Comparison of ENCODE assay signal across 20 cellular contexts in the genomic region with DNA sequence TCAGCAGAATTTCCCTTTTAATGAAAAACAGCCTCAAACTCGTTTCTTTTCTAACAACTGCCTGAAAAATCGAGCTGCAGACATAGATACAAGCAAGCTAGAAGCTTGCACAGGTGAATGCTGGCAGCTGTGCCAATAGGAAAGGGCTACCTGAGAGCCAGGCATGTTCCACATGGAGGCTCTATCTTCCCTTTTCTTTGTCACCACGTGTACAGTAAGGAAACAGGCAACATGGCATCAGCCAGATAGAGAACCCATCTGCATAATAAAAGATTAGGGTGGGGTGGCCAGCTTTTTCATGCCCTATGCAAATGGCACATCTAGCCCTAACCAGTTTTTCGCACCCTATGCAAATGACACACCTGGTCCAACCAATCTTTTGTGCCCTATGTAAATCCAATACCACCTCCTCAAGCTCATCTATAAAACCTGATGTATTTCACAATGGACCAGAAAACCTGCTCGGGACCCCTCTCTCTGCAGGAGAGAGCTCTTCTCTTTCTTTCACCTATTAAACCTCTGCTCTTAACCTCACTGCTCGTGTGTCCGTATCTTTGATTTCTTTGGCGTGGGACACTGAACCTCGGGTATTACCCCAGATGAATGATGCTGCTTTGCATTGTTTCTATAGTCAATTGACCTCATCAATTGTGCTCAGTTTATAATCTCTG.
"Had no signal": no experiment of that assay in that cellular context is flagged by ENCODE, and none has a peak within 500 bp of the region (broad histone marks: within the 10 kb centered on the region; RNA-seq: fewer than 3 reads in every experiment).

No MANE protein-coding gene starts in this region.

- H3K36me3 ChIP-seq: colonic mucosa, left ventricle myocardium inferior, right lobe of liver, suprapubic skin had no signal

- H3K27me3 ChIP-seq: colonic mucosa, right lobe of liver had no signal

- H3K9me3 ChIP-seq: colonic mucosa, left ventricle myocardium inferior, right lobe of liver, suprapubic skin had no signal

- ATAC-seq: activated CD8-positive, alpha-beta T cell treated with anti-CD3 and anti-CD28 coated beads for 36 hours; right lobe of liver; stimulated activated naive CD8-positive, alpha-beta T cell treated with anti-CD3 and anti-CD28 coated beads, Interleukin-15, amount 100 ng/mL, for 72 hours had no signal

- DNase-seq: activated CD4-positive, alpha-beta T cell treated with anti-CD3 and anti-CD28 coated beads, Interleukin-2, amount 10 ng/mL, durations not matched to agents 24 days and 14 days; activated CD8-positive, alpha-beta T cell treated with anti-CD3 and anti-CD28 coated beads for 36 hours; activated naive CD4-positive, alpha-beta T cell treated with anti-CD3 and anti-CD28 coated beads for 36 hours; activated T-cell treated with anti-CD3 and anti-CD28 coated beads, Interleukin-2, amount 50 U/mL, for 24 hours; central memory CD4-positive, alpha-beta T cell; colonic mucosa; erythroblast; immature natural killer cell; kidney glomerular epithelial cell; left ventricle myocardium inferior; right lobe of liver; small intestine; stimulated activated CD4-positive, alpha-beta T cell treated with anti-CD3 and anti-CD28 coated beads, Interleukin-15, amount 100 ng/mL, for 24 hours; stimulated activated CD4-positive, alpha-beta T cell treated with anti-CD3 and anti-CD28 coated beads, Interleukin-2, amount 100 ng/mL, for 48 hours; stimulated activated naive CD8-positive, alpha-beta T cell treated with anti-CD3 and anti-CD28 coated beads, Interleukin-15, amount 100 ng/mL, for 72 hours; T1000 had no signal

- H3K4me3 Mint-ChIP-seq: activated CD4-positive, alpha-beta T cell treated with anti-CD3 and anti-CD28 coated beads, Interleukin-2, amount 10 ng/mL, durations not matched to agents 24 days and 14 days; activated CD8-positive, alpha-beta T cell treated with anti-CD3 and anti-CD28 coated beads for 36 hours; activated naive CD4-positive, alpha-beta T cell treated with anti-CD3 and anti-CD28 coated beads for 36 hours; activated T-cell treated with anti-CD3 and anti-CD28 coated beads, Interleukin-2, amount 50 U/mL, for 24 hours; brain; immature natural killer cell; neural crest cell; stimulated activated naive CD8-positive, alpha-beta T cell treated with anti-CD3 and anti-CD28 coated beads, Interleukin-15, amount 100 ng/mL, for 72 hours; type B pancreatic cell had no signal

- H3K4me1 Mint-ChIP-seq: activated CD4-positive, alpha-beta T cell treated with anti-CD3 and anti-CD28 coated beads, Interleukin-2, amount 10 ng/mL, durations not matched to agents 24 days and 14 days; immature natural killer cell; stimulated activated naive CD8-positive, alpha-beta T cell treated with anti-CD3 and anti-CD28 coated beads, Interleukin-15, amount 100 ng/mL, for 72 hours had no signal

- H3K27ac Mint-ChIP-seq: activated CD4-positive, alpha-beta T cell treated with anti-CD3 and anti-CD28 coated beads, Interleukin-2, amount 10 ng/mL, durations not matched to agents 24 days and 14 days; activated CD8-positive, alpha-beta T cell treated with anti-CD3 and anti-CD28 coated beads for 36 hours; activated naive CD4-positive, alpha-beta T cell treated with anti-CD3 and anti-CD28 coated beads for 36 hours; activated T-cell treated with anti-CD3 and anti-CD28 coated beads, Interleukin-2, amount 50 U/mL, for 24 hours; immature natural killer cell; stimulated activated naive CD8-positive, alpha-beta T cell treated with anti-CD3 and anti-CD28 coated beads, Interleukin-15, amount 100 ng/mL, for 72 hours; type B pancreatic cell had no signal

- H3K9me3 Mint-ChIP-seq: activated CD4-positive, alpha-beta T cell treated with anti-CD3 and anti-CD28 coated beads, Interleukin-2, amount 10 ng/mL, durations not matched to agents 24 days and 14 days; activated CD8-positive, alpha-beta T cell treated with anti-CD3 and anti-CD28 coated beads for 36 hours; activated naive CD4-positive, alpha-beta T cell treated with anti-CD3 and anti-CD28 coated beads for 36 hours; activated T-cell treated with anti-CD3 and anti-CD28 coated beads, Interleukin-2, amount 50 U/mL, for 24 hours; neural crest cell; stimulated activated naive CD8-positive, alpha-beta T cell treated with anti-CD3 and anti-CD28 coated beads, Interleukin-15, amount 100 ng/mL, for 72 hours; type B pancreatic cell had no signal

- H3K27me3 Mint-ChIP-seq: activated CD4-positive, alpha-beta T cell treated with anti-CD3 and anti-CD28 coated beads, Interleukin-2, amount 10 ng/mL, durations not matched to agents 24 days and 14 days had no signal

- H3K4me1 ChIP-seq: colonic mucosa, left ventricle myocardium inferior, right lobe of liver, suprapubic skin had no signal

- H3K4me3 ChIP-seq: colonic mucosa, left ventricle myocardium inferior, right lobe of liver, suprapubic skin had no signal

- H3K36me3 Mint-ChIP-seq: brain, immature natural killer cell, type B pancreatic cell had no signal

- H3K27ac ChIP-seq: colonic mucosa, left ventricle myocardium inferior, right lobe of liver, suprapubic skin had no signal
